In genomic region chr10:112307631-112308502, GRCh38 we compare ENCODE assay signal across 8 cellular contexts. TPM values are rescaled to one million over a fixed set of nuclear protein-coding genes. Genes with fewer than 3 reads are reported as not detected.
DNase-seq lines count a peak whose midpoint lies in the region; ATAC-seq and TF ChIP-seq lines count a peak whose summit lies in the region.

No MANE protein-coding gene starts in this region.

- H3K4me1 Mint-ChIP-seq in activated T-helper 17 cell treated with anti-CD3 and anti-CD28 coated beads, Interleukin-2, amount 50 U/mL, for 72 hours, result no peaks in the 10 kb centered on the region

- H3K4me3 ChIP-seq in cardiac muscle cell (no peak overlapping the region), sigmoid colon (no peak overlapping the region)

- H3K27me3 Mint-ChIP-seq in activated T-helper 17 cell treated with anti-CD3 and anti-CD28 coated beads, Interleukin-2, amount 50 U/mL, for 72 hours, result peaks cover 21% of the 10 kb centered on the region

- H3K27ac ChIP-seq in cardiac muscle cell (peak overlapping the region; percentile 72), sigmoid colon (no peak overlapping the region)

- 18 to 33% methylated on average over 6 of the region's 6 CpGs for WGBS in sigmoid colon, 2 donors

- H3K27ac Mint-ChIP-seq in activated T-helper 17 cell treated with anti-CD3 and anti-CD28 coated beads, Interleukin-2, amount 50 U/mL, for 72 hours, result no peak overlapping the region

- TF ChIP-seq EP300 in sigmoid colon (IDR thresholded peaks at IDR 0.05), result no peak

- H3K4me3 Mint-ChIP-seq in activated T-helper 17 cell treated with anti-CD3 and anti-CD28 coated beads, Interleukin-2, amount 50 U/mL, for 72 hours, result no peak overlapping the region

- no peaks in the 10 kb centered on the region for H3K9me3 ChIP-seq in cardiac muscle cell (ENCODE audit: low read depth)
- H3K9me3 ChIP-seq in sigmoid colon, result no peaks in the 10 kb centered on the region

- TF ChIP-seq CTCF in cardiac muscle cell (IDR thresholded peaks at IDR 0.05; ENCODE audit: low read depth, low read length) (peak; percentile 76), sigmoid colon (IDR thresholded peaks at IDR 0.05) (peak in 3 of 4 experiments; percentile 29 to 61 (median 44))

- H3K27me3 ChIP-seq in cardiac muscle cell, result no peaks in the 10 kb centered on the region
- H3K27me3 ChIP-seq in sigmoid colon, result no peaks in the 10 kb centered on the region

- no peaks in the 10 kb centered on the region for H3K36me3 Mint-ChIP-seq in activated T-helper 17 cell treated with anti-CD3 and anti-CD28 coated beads, Interleukin-2, amount 50 U/mL, for 72 hours (ENCODE audit: low read depth)

- no peaks in the 10 kb centered on the region for H3K36me3 ChIP-seq in cardiac muscle cell
- no peaks in the 10 kb centered on the region for H3K36me3 ChIP-seq in sigmoid colon

- intact Hi-C loops in sigmoid colon (cut with DNase I), result no loop called here

- H3K4me1 ChIP-seq in cardiac muscle cell (ENCODE audit: low read depth) (peaks cover 15% of the 10 kb centered on the region), sigmoid colon (no peaks in the 10 kb centered on the region)

- ATAC-seq in GM21825 (IDR thresholded peaks at IDR 0.05; ENCODE audit: unreplicated experiment), result peak; percentile 79
- peak; percentile 39 for ATAC-seq in activated T-helper 17 cell treated with anti-CD3 and anti-CD28 coated beads, Interleukin-2, amount 50 U/mL, for 72 hours (replicated peaks)

- TF ChIP-seq POLR2A in sigmoid colon (IDR thresholded peaks at IDR 0.05), result no peak

- no peaks in the 10 kb centered on the region for H3K9me3 Mint-ChIP-seq in activated T-helper 17 cell treated with anti-CD3 and anti-CD28 coated beads, Interleukin-2, amount 50 U/mL, for 72 hours

- DNase-seq in NCI-H2196 (lab: John Stamatoyannopoulos, UW; ENCODE audit: unreplicated experiment) (peak; percentile 5), NCI-H2196 treated with DMSO at 0.1 percent for 48 hours (lab: John Stamatoyannopoulos, UW; ENCODE audit: unreplicated experiment) (no peak), NCI-H146 (lab: John Stamatoyannopoulos, UW) (peak; percentile 4), cardiac muscle cell (ENCODE audit: low read depth in 1 of 2, low spot score in 1 of 2) (peak; percentile 40 to 74), sigmoid colon (no peak), KG1 (lab: John Stamatoyannopoulos, UW) (no peak)

RNA-seq across cellular contexts. Expression of gene TECTB, which starts 24.7 kb away (rescaled TPM):
- total RNA-seq in activated T-helper 17 cell treated with anti-CD3 and anti-CD28 coated beads, Interleukin-2, amount 50 U/mL, for 72 hours, result not detected
- total RNA-seq in cardiac muscle cell (not detected in 2 replicates), sigmoid colon (not detected)
- polyA plus RNA-seq in cardiac muscle cell (not detected in 2 replicates), sigmoid colon (not detected)

Comparison
In these comparisons a context has a peak if more than half of its experiments do, and no peak if none do; other contexts are left out.
1. DNase-seq: peak in NCI-H2196 (single experiment), NCI-H146 (single experiment) and cardiac muscle cell (2 of 2); none in NCI-H2196 treated with DMSO at 0.1 percent for 48 hours (single experiment), sigmoid colon (single experiment) and KG1 (single experiment).